In the genomic region with DNA sequence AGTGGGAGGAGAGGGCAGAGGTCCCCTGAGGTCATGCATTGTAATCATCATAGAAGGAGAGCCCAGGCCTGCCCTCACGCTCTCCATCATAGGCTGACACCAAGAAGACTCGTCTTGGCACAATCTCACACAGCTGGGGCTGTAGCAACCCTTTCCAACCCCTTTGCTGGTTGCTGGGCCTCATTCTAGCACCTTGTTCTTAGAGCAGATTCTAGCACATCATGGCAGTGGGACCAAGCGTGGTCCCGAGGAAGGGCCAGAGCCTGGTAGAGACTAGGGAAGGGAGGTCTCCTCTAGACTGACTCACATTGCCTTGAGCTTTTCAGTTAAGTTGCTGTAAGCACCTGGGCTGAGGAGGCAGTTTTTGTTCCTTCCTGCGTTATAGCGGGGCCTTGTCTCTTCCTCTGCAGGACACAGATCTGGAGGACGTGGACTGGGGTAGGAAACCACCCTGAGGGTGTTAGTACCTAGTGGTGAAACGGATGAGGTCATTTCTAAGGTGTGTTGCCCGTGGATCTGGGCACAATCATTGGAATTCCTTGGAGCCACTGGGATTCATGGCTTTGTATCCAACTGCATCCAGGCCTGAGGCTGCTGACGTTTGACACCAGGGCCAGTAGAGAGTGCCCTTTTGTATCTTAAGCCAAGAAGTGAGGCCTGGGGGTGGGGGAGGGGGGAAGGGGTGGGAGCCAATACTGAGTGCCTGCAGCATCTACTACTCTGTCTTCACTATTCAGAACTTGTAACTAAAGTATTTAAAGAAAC, we compare ENCODE assay signal across 21 cellular contexts. TPM values are rescaled to one million over a fixed set of nuclear protein-coding genes. Genes with fewer than 3 reads are reported as not detected.
DNase-seq lines count a peak whose midpoint lies in the region; ATAC-seq and TF ChIP-seq lines count a peak whose summit lies in the region.
"Had no signal": no experiment of that assay in that cellular context is flagged by ENCODE, and none has a peak within 500 bp of the region (broad histone marks: within the 10 kb centered on the region; RNA-seq: fewer than 3 reads in every experiment).

No MANE protein-coding gene starts in this region.

- H3K27ac ChIP-seq in PC-3 (ENCODE audit: low read length) (no peak overlapping the region), ectodermal cell (ENCODE audit: insufficient read depth, low read depth, low read length, poor library complexity, severe bottlenecking) (peak overlapping the region; percentile 60)
- H3K27ac ChIP-seq: A549, heart left ventricle, vagina had no signal

- H3K4me2 ChIP-seq in PC-3 (ENCODE audit: low read length): no peak overlapping the region
- H3K4me2 ChIP-seq: A549, SK-N-SH had no signal

- H3K4me1 ChIP-seq in PC-3 (ENCODE audit: insufficient read depth, low read length): no peaks in the 10 kb centered on the region
- H3K4me1 ChIP-seq in ectodermal cell (ENCODE audit: control insufficient read depth, insufficient read depth, low read length): no peaks in the 10 kb centered on the region
- H3K4me1 ChIP-seq: A549 had no signal

- POLR2A ChIA-PET in PC-3 (lab: Charles Lee; ENCODE audit: unreplicated experiment): no interaction called here

- WGBS in ectodermal cell, 2 experiments: 77 to 78% methylated on average over 10 of the region's 10 CpGs

- no peak for TF ChIP-seq CTCF in PC-3 (conservative IDR thresholded peaks at IDR 0.05; ENCODE audit: low read depth, low read length)

- no peak overlapping the region for H3K9ac ChIP-seq in PC-3 (ENCODE audit: low read length)
- H3K9ac ChIP-seq: SK-N-SH had no signal

- H3F3A ChIP-seq in PC-3 (ENCODE audit: low read length, unreplicated experiment): no peaks in the 10 kb centered on the region

- no peaks in the 10 kb centered on the region for H3K79me2 ChIP-seq in PC-3 (ENCODE audit: low read length)

- H3K9me2 ChIP-seq in PC-3 (replicated peaks; ENCODE audit: low read length): no peaks in the 10 kb centered on the region
- H3K9me2 ChIP-seq: SK-N-SH had no signal

- CTCF ChIA-PET in PC-3 (lab: Charles Lee): no interaction called here

- no peak for DNase-seq in activated naive CD4-positive, alpha-beta T cell treated with anti-CD3 and anti-CD28 coated beads, Interleukin-2, amount 50 U/mL, for 16 hours
- no peak for DNase-seq in PC-3
- no peak for DNase-seq in stimulated activated effector memory CD8-positive, alpha-beta T cell treated with anti-CD3 and anti-CD28 coated beads, Interleukin-12 subunit alpha, Interleukin-12 subunit beta, amount 100 ng/mL, for 72 hours (ENCODE audit: low spot score in 2 of 2)
- no peak for DNase-seq in COR-L47 (lab: John Stamatoyannopoulos, UW)
- DNase-seq in SW 1271 (lab: John Stamatoyannopoulos, UW): no peak
- no peak for DNase-seq in NCI-H1694 (lab: John Stamatoyannopoulos, UW)
- DNase-seq: activated CD4-positive, alpha-beta T cell treated with anti-CD3 and anti-CD28 coated beads for 48 hours; CD4-positive, CD25-positive, alpha-beta regulatory T cell; heart left ventricle; NCI-H1694 treated with DMSO at 0.1 percent for 48 hours; retina; SK-N-SH had no signal

- H3K36me3 ChIP-seq in PC-3 (ENCODE audit: low read depth, low read length): peaks cover 53% of the 10 kb centered on the region
- peaks cover 35% of the 10 kb centered on the region for H3K36me3 ChIP-seq in ectodermal cell (ENCODE audit: control insufficient read depth, insufficient read depth, low read length)

- H3K4me3 ChIP-seq in PC-3 (ENCODE audit: low read length): no peak overlapping the region
- no peak overlapping the region for H3K4me3 ChIP-seq in ectodermal cell (ENCODE audit: insufficient read depth, low read depth, low read length)
- H3K4me3 ChIP-seq: A549, cardiac muscle cell, heart left ventricle, vagina had no signal

- H2AFZ ChIP-seq in PC-3 (ENCODE audit: low read length): no peak overlapping the region

- H3K27me3 ChIP-seq in PC-3 (ENCODE audit: low read length): no peaks in the 10 kb centered on the region
- no peaks in the 10 kb centered on the region for H3K27me3 ChIP-seq in ectodermal cell (ENCODE audit: control insufficient read depth, insufficient read depth, low read length, poor library complexity, severe bottlenecking)
- H3K27me3 ChIP-seq: cardiac muscle cell, heart left ventricle, vagina had no signal

- peaks cover 17% of the 10 kb centered on the region for H3K36me3 Mint-ChIP-seq in activated naive CD4-positive, alpha-beta T cell treated with anti-CD3 and anti-CD28 coated beads, Interleukin-2, amount 50 U/mL, for 24 hours
- peaks cover 75% of the 10 kb centered on the region for H3K36me3 Mint-ChIP-seq in stimulated activated effector memory CD8-positive, alpha-beta T cell treated with anti-CD3 and anti-CD28 coated beads, Interleukin-12 subunit alpha, Interleukin-12 subunit beta, amount 100 ng/mL, for 72 hours

- H3K9me3 Mint-ChIP-seq in activated naive CD4-positive, alpha-beta T cell treated with anti-CD3 and anti-CD28 coated beads, Interleukin-2, amount 50 U/mL, for 24 hours: no peaks in the 10 kb centered on the region
- H3K9me3 Mint-ChIP-seq in stimulated activated effector memory CD8-positive, alpha-beta T cell treated with anti-CD3 and anti-CD28 coated beads, Interleukin-12 subunit alpha, Interleukin-12 subunit beta, amount 100 ng/mL, for 72 hours: no peaks in the 10 kb centered on the region
- H3K9me3 Mint-ChIP-seq: CD4-positive, CD25-positive, alpha-beta regulatory T cell; neural crest cell had no signal

- intact Hi-C loops in PC-3 (cut with micrococcal nuclease): no loop called here

- peak overlapping the region; percentile 26 for H3K27ac Mint-ChIP-seq in activated naive CD4-positive, alpha-beta T cell treated with anti-CD3 and anti-CD28 coated beads, Interleukin-2, amount 50 U/mL, for 24 hours
- peak overlapping the region; percentile 65 for H3K27ac Mint-ChIP-seq in stimulated activated effector memory CD8-positive, alpha-beta T cell treated with anti-CD3 and anti-CD28 coated beads, Interleukin-12 subunit alpha, Interleukin-12 subunit beta, amount 100 ng/mL, for 72 hours

- H3K27me3 Mint-ChIP-seq in activated naive CD4-positive, alpha-beta T cell treated with anti-CD3 and anti-CD28 coated beads, Interleukin-2, amount 50 U/mL, for 24 hours: no peaks in the 10 kb centered on the region
- H3K27me3 Mint-ChIP-seq: CD4-positive, CD25-positive, alpha-beta regulatory T cell had no signal

- BruUV-seq in PC-3 (replicated peaks; lab: Mats Ljungman, UMichigan): TSS peak; percentile 36

- H3K4me1 Mint-ChIP-seq in activated naive CD4-positive, alpha-beta T cell treated with anti-CD3 and anti-CD28 coated beads, Interleukin-2, amount 50 U/mL, for 24 hours: peaks cover 5% of the 10 kb centered on the region
- H3K4me1 Mint-ChIP-seq in stimulated activated effector memory CD8-positive, alpha-beta T cell treated with anti-CD3 and anti-CD28 coated beads, Interleukin-12 subunit alpha, Interleukin-12 subunit beta, amount 100 ng/mL, for 72 hours: no peaks in the 10 kb centered on the region

- no peak overlapping the region for H3K4me3 Mint-ChIP-seq in activated naive CD4-positive, alpha-beta T cell treated with anti-CD3 and anti-CD28 coated beads, Interleukin-2, amount 50 U/mL, for 24 hours
- H3K4me3 Mint-ChIP-seq in stimulated activated effector memory CD8-positive, alpha-beta T cell treated with anti-CD3 and anti-CD28 coated beads, Interleukin-12 subunit alpha, Interleukin-12 subunit beta, amount 100 ng/mL, for 72 hours: no peak overlapping the region
- H3K4me3 Mint-ChIP-seq: CD4-positive, CD25-positive, alpha-beta regulatory T cell; neural crest cell had no signal

- H3K9me3 ChIP-seq in PC-3 (ENCODE audit: low read length) (no peaks in the 10 kb centered on the region), ectodermal cell (ENCODE audit: control insufficient read depth, low read length) (no peaks in the 10 kb centered on the region)
- H3K9me3 ChIP-seq: A549, heart left ventricle, SK-N-SH, vagina had no signal

- H4K20me1 ChIP-seq in PC-3 (ENCODE audit: low read length): no peaks in the 10 kb centered on the region

- no peak for ATAC-seq in PC-3
- ATAC-seq in stimulated activated effector memory CD8-positive, alpha-beta T cell treated with anti-CD3 and anti-CD28 coated beads, Interleukin-12 subunit alpha, Interleukin-12 subunit beta, amount 100 ng/mL, for 72 hours: no peak
- ATAC-seq: A549, heart left ventricle had no signal

RNA-seq across cellular contexts. Expression of a gene that starts 19.9 kb away (rescaled TPM):
- total RNA-seq in PC-3 (2014; rRNA removed): 16.0 and 17.9 TPM in 2 replicates
- 6.0 TPM for polyA plus RNA-seq in ectodermal cell (2013, experiment 1 of 4)
- polyA plus RNA-seq in ectodermal cell (2013, experiment 2 of 4): 12.9 TPM
- 7.3 TPM for polyA plus RNA-seq in ectodermal cell (2013, experiment 3 of 4)
- polyA plus RNA-seq in ectodermal cell (2013, experiment 4 of 4): 6.6 TPM

RNA-seq across cellular contexts. Expression of a gene that starts 21.4 kb away (rescaled TPM):
- total RNA-seq in PC-3 (2014; rRNA removed): 56.9 and 61.1 TPM in 2 replicates
- polyA plus RNA-seq in ectodermal cell (2013, experiment 1 of 4): 104 TPM
- polyA plus RNA-seq in ectodermal cell (2013, experiment 2 of 4): 104 TPM
- polyA plus RNA-seq in ectodermal cell (2013, experiment 3 of 4): 66.8 TPM
- polyA plus RNA-seq in ectodermal cell (2013, experiment 4 of 4): 75.0 TPM

RNA-seq across cellular contexts. Expression of a gene that starts 27.2 kb away (rescaled TPM):
- not detected in 2 replicates for total RNA-seq in PC-3 (2014; rRNA removed)
- not detected for polyA plus RNA-seq in ectodermal cell (2013, experiment 1 of 4)
- not detected for polyA plus RNA-seq in ectodermal cell (2013, experiment 2 of 4)
- not detected for polyA plus RNA-seq in ectodermal cell (2013, experiment 3 of 4)
- polyA plus RNA-seq in ectodermal cell (2013, experiment 4 of 4): not detected
- total RNA-seq: cardiac muscle cell; CD4-positive, CD25-positive, alpha-beta regulatory T cell; Daoy; fibroblast of lung; heart left ventricle; lung microvascular endothelial cell; neural crest cell; vagina had no signal
- polyA plus RNA-seq: A549, heart left ventricle, SK-N-SH had no signal

RNA-seq across cellular contexts. Expression of a gene that starts 52.3 kb away (rescaled TPM):
- 0.26 and 1.5 TPM in 2 replicates for total RNA-seq in PC-3 (2014; rRNA removed)
- 1.2 TPM for polyA plus RNA-seq in ectodermal cell (2013, experiment 1 of 4)
- polyA plus RNA-seq in ectodermal cell (2013, experiment 2 of 4): 1.5 TPM
- polyA plus RNA-seq in ectodermal cell (2013, experiment 3 of 4): 2.3 TPM
- polyA plus RNA-seq in ectodermal cell (2013, experiment 4 of 4): 2.0 TPM
- total RNA-seq: CD4-positive, CD25-positive, alpha-beta regulatory T cell had no signal
